Comparison of ENCODE assay signal across 11 cellular contexts in genomic region chr19:17889609-17890214, GRCh38. TPM values are rescaled to one million over a fixed set of nuclear protein-coding genes. Genes with fewer than 3 reads are reported as not detected.
A peak's percentile ranks its signal among the peaks of the same experiment; 100 is the strongest.
DNase-seq lines count a peak whose midpoint lies in the region; ATAC-seq and TF ChIP-seq lines count a peak whose summit lies in the region.
"Had no signal": no experiment of that assay in that cellular context is flagged by ENCODE, and none has a peak within 500 bp of the region (broad histone marks: within the 10 kb centered on the region; RNA-seq: fewer than 3 reads in every experiment).

No MANE protein-coding gene starts in this region.

- H3K4me3 Mint-ChIP-seq in endodermal cell: no peak overlapping the region
- H3K4me3 Mint-ChIP-seq: central memory CD8-positive, alpha-beta T cell had no signal

- 25 to 28% methylated on average over 9 to 18 of the region's 18 CpGs for WGBS in endodermal cell (ENCODE audit: insufficient coverage in 1 of 2, insufficient read length in 1 of 2), 2 experiments

- H3K9ac ChIP-seq in endodermal cell (ENCODE audit: extremely low read depth, low read length, poor library complexity, severe bottlenecking): no peak overlapping the region

- H3K27me3 Mint-ChIP-seq in endodermal cell (ENCODE audit: insufficient read depth): peaks cover 21% of the 10 kb centered on the region

- ATAC-seq in GM21390 (IDR thresholded peaks at IDR 0.05; ENCODE audit: unreplicated experiment): no peak
- no peak for ATAC-seq in GM19035 (IDR thresholded peaks at IDR 0.05; ENCODE audit: unreplicated experiment)

- H3K4me1 ChIP-seq in endodermal cell (ENCODE audit: control insufficient read depth, insufficient read depth, low read length): no peaks in the 10 kb centered on the region
- H3K4me1 ChIP-seq: uterus had no signal

- H3K4me3 ChIP-seq in endodermal cell (ENCODE audit: low read length): no peak overlapping the region
- H3K4me3 ChIP-seq: uterus had no signal

- H3K9me3 ChIP-seq in endodermal cell (ENCODE audit: control insufficient read depth, low read length): no peaks in the 10 kb centered on the region
- H3K9me3 ChIP-seq: uterus had no signal

- H3K9me3 Mint-ChIP-seq in endodermal cell: no peaks in the 10 kb centered on the region
- H3K9me3 Mint-ChIP-seq: central memory CD8-positive, alpha-beta T cell had no signal

- no peaks in the 10 kb centered on the region for H3K36me3 Mint-ChIP-seq in endodermal cell (ENCODE audit: low read depth)

- no peak overlapping the region for H3K27ac Mint-ChIP-seq in endodermal cell

- DNase-seq in NOMO-1 treated with DMSO at 0.1 percent for 48 hours (lab: John Stamatoyannopoulos, UW; ENCODE audit: unreplicated experiment) (peak; percentile 42), NOMO-1 treated with dmso at 0.1 percent for 144 hours (lab: John Stamatoyannopoulos, UW; ENCODE audit: unreplicated experiment) (no peak), RPMI7951 (ENCODE audit: low read depth) (peak; percentile 55), endodermal cell (peak; percentile 92), pulmonary artery endothelial cell (ENCODE audit: low read depth, low spot score) (peak; percentile 15), NCI-H146 (lab: John Stamatoyannopoulos, UW) (no peak)
- DNase-seq: NCI-H1930, uterus had no signal

- no peaks in the 10 kb centered on the region for H3K36me3 ChIP-seq in endodermal cell (ENCODE audit: control insufficient read depth, insufficient read depth, low read length)
- H3K36me3 ChIP-seq: uterus had no signal

- TF ChIP-seq CTCF in endodermal cell (conservative IDR thresholded peaks at IDR 0.05): no peak

- H3K4me1 Mint-ChIP-seq in endodermal cell: no peaks in the 10 kb centered on the region
- H3K4me1 Mint-ChIP-seq: central memory CD8-positive, alpha-beta T cell had no signal

- peaks cover 8% of the 10 kb centered on the region for H3K27me3 ChIP-seq in endodermal cell (ENCODE audit: control insufficient read depth, insufficient read depth, low read length, poor library complexity, severe bottlenecking)
- H3K27me3 ChIP-seq: uterus had no signal

- H3K27ac ChIP-seq in endodermal cell (ENCODE audit: low read depth, low read length): no peak overlapping the region
- H3K27ac ChIP-seq: uterus had no signal

RNA-seq across cellular contexts. Expression of gene SLC5A5, which starts 18.0 kb away (rescaled TPM):
- not detected in 2 replicates for total RNA-seq in RPMI7951 (2014; rRNA removed; shearing (Covaris generic))
- under 1 TPM in 1 of 2 donors, not detected in 1; 0.15 TPM for total RNA-seq in endodermal cell
- 0.14 TPM for polyA plus RNA-seq in endodermal cell (2013, experiment 1 of 2)
- polyA plus RNA-seq in endodermal cell (2013, experiment 2 of 2): 0.37 TPM
- total RNA-seq in pulmonary artery endothelial cell: not detected in 2 replicates
- total RNA-seq: uterus had no signal

RNA-seq across cellular contexts. Expression of gene RPL18A, which starts 30.0 kb away (rescaled TPM):
- 1,191 and 1,205 TPM in 2 replicates for total RNA-seq in RPMI7951 (2014; rRNA removed; shearing (Covaris generic))
- 1,000 to 10,000 TPM; 1,886 to 2,166 TPM for total RNA-seq in endodermal cell
- 2,294 TPM for polyA plus RNA-seq in endodermal cell (2013, experiment 1 of 2)
- 2,156 TPM for polyA plus RNA-seq in endodermal cell (2013, experiment 2 of 2)
- 1,161 and 1,468 TPM in 2 replicates for total RNA-seq in pulmonary artery endothelial cell

RNA-seq across cellular contexts. Expression of gene JAK3, which starts 41.9 kb away (rescaled TPM):
- 0.59 and 1.3 TPM in 2 replicates for total RNA-seq in RPMI7951 (2014; rRNA removed; shearing (Covaris generic))
- total RNA-seq in endodermal cell: 1 to 10 TPM; 2.8 to 3.2 TPM
- 2.7 TPM for polyA plus RNA-seq in endodermal cell (2013, experiment 1 of 2)
- 3.0 TPM for polyA plus RNA-seq in endodermal cell (2013, experiment 2 of 2)
- 1.6 and 3.0 TPM in 2 replicates for total RNA-seq in pulmonary artery endothelial cell

RNA-seq across cellular contexts. Expression of gene CCDC124, which starts 43.1 kb away (rescaled TPM):
- 54.3 and 56.7 TPM in 2 replicates for total RNA-seq in RPMI7951 (2014; rRNA removed; shearing (Covaris generic))
- total RNA-seq in endodermal cell (100 to 1,000 TPM; 129 to 143 TPM), pulmonary artery endothelial cell (57.0 and 65.4 TPM in 2 replicates)
- 93.5 TPM for polyA plus RNA-seq in endodermal cell (2013, experiment 1 of 2)
- polyA plus RNA-seq in endodermal cell (2013, experiment 2 of 2): 87.9 TPM

Comparison
In these comparisons a context has a peak if more than half of its experiments do, and no peak if none do; other contexts are left out.
1. DNase-seq: peak in NOMO-1 treated with DMSO at 0.1 percent for 48 hours (single experiment), RPMI7951 (single experiment), endodermal cell (single experiment) and pulmonary artery endothelial cell (single experiment); none in NOMO-1 treated with dmso at 0.1 percent for 144 hours (single experiment) and NCI-H146 (single experiment).